ENCODE assay signal across 1 cellular context in the genomic region with DNA sequence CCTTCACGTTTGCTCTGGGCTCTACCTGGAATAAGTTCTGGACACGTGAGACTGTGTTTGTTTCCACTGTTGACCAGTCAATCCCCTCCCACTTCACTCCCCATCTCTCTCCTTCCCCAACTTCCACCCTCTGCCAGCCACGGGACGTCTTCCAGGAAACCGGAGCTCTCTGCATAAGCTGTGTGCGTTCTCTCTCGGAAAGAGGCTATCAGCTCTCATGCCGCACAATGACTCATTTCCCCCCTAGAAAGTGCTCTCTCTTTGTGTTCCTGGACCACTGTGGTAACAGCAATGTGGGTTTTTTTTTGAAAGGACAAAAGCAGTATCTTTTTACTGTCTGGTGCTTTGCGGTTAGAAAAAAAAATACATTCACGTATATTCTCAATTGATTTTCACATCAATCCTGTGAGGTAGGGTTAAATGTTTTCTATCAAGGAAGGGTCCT.
TF ChIP-seq lines count a peak whose summit lies in the region.

No MANE protein-coding gene starts in this region.

TF ChIP-seq in HEK293, 187 proteins besides CTCF, POLR2A, EP300 and RAD21 (continued from another document):
- no peak for TF ChIP-seq ZBTB44 (tag by site-specific recombination; IDR thresholded peaks at IDR 0.05)
- peak; percentile 80 for TF ChIP-seq GLIS1 (tag by site-specific recombination; IDR thresholded peaks at IDR 0.05)
- no peak for TF ChIP-seq TSHZ1 (tag by site-specific recombination; IDR thresholded peaks at IDR 0.05; ENCODE audit: borderline replicate concordance)
- TF ChIP-seq BCL11B (tag by site-specific recombination; IDR thresholded peaks at IDR 0.05; ENCODE audit: low read depth), result no peak
- peak; percentile 67; the same call in 1 of the 2 replicates for TF ChIP-seq PRDM1 (tag by site-specific recombination; IDR thresholded peaks at IDR 0.05)
- peak; percentile 35; the same call in 1 of the 2 replicates for TF ChIP-seq ZBTB17 (tag by site-specific recombination; IDR thresholded peaks at IDR 0.05)
- TF ChIP-seq ZNF837 (tag by site-specific recombination; IDR thresholded peaks at IDR 0.05), result no peak
- TF ChIP-seq ZFHX2 (tag by site-specific recombination; conservative IDR thresholded peaks at IDR 0.05), result no peak
- TF ChIP-seq, protein P1, sequence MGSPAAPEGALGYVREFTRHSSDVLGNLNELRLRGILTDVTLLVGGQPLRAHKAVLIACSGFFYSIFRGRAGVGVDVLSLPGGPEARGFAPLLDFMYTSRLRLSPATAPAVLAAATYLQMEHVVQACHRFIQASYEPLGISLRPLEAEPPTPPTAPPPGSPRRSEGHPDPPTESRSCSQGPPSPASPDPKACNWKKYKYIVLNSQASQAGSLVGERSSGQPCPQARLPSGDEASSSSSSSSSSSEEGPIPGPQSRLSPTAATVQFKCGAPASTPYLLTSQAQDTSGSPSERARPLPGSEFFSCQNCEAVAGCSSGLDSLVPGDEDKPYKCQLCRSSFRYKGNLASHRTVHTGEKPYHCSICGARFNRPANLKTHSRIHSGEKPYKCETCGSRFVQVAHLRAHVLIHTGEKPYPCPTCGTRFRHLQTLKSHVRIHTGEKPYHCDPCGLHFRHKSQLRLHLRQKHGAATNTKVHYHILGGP (tag by site-specific recombination; IDR thresholded peaks at IDR 0.05), result peak; percentile 31; the same call in 1 of the 2 replicates
- no peak for TF ChIP-seq ZNF292 (tag by site-specific recombination; IDR thresholded peaks at IDR 0.05; ENCODE audit: borderline replicate concordance, low read depth)
- no peak for TF ChIP-seq ZNF362 (tag by site-specific recombination; IDR thresholded peaks at IDR 0.05)
- TF ChIP-seq ZNF639 (tag by site-specific recombination; IDR thresholded peaks at IDR 0.05), result no peak
- no peak for TF ChIP-seq ZNF473 (tag by site-specific recombination; IDR thresholded peaks at IDR 0.05)
- TF ChIP-seq, protein P2, sequence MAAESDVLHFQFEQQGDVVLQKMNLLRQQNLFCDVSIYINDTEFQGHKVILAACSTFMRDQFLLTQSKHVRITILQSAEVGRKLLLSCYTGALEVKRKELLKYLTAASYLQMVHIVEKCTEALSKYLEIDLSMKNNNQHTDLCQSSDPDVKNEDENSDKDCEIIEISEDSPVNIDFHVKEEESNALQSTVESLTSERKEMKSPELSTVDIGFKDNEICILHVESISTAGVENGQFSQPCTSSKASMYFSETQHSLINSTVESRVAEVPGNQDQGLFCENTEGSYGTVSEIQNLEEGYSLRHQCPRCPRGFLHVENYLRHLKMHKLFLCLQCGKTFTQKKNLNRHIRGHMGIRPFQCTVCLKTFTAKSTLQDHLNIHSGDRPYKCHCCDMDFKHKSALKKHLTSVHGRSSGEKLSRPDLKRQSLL (tag by site-specific recombination; IDR thresholded peaks at IDR 0.05), result no peak
- TF ChIP-seq ZNF23 (tag by site-specific recombination; IDR thresholded peaks at IDR 0.05; ENCODE audit: borderline replicate concordance), result no peak
- TF ChIP-seq ZFP69B (tag by site-specific recombination; IDR thresholded peaks at IDR 0.05), result no peak
